In genomic region chr19:4911314-4911713, GRCh38 we compare ENCODE assay signal across 8 cellular contexts. TPM values are rescaled to one million over a fixed set of nuclear protein-coding genes. Genes with fewer than 3 reads are reported as not detected.
A peak's percentile ranks its signal among the peaks of the same experiment; 100 is the strongest.
DNase-seq lines count a peak whose midpoint lies in the region; TF ChIP-seq lines count a peak whose summit lies in the region.

No MANE protein-coding gene starts in this region.

- H3K27me3 Mint-ChIP-seq in Calu3 (ENCODE audit: unreplicated experiment): no peaks in the 10 kb centered on the region

- no peaks in the 10 kb centered on the region for H3K9me3 ChIP-seq in MG63
- no peaks in the 10 kb centered on the region for H3K9me3 ChIP-seq in neutrophil

- H3K4me3 ChIP-seq in MG63 (peak overlapping the region; percentile 62), neutrophil (ENCODE audit: low read depth in 1 of 2, low read length in 1 of 2) (peak overlapping the region; percentile 60 to 85)

- CTCF ChIA-PET in Calu3 (lab: Charles Lee): interaction anchor here (0.6 to 2.4 kb wide), 8 partner anchors 38 to 438 kb away, joined by 5 to 30 read pairs (median 8); partner anchors contain the start of gene FEM1A

- TSS peak; percentile 32 for BruUV-seq in Calu3 (replicated peaks; lab: Mats Ljungman, UMichigan)

- intact Hi-C loops in Calu3 (cut with micrococcal nuclease; ENCODE audit: unreplicated experiment) (loop anchor here (1.0 to 5.0 kb wide), 2 partner anchors 39 to 104 kb away; no protein-coding TSS in a partner anchor), posterior vena cava (cut with DNase I) (loop anchor here (5.0 to 10.0 kb wide), 3 partner anchors 39 to 99 kb away; no protein-coding TSS in a partner anchor)

- peak overlapping the region; percentile 66 for H3K4me3 Mint-ChIP-seq in Calu3 (ENCODE audit: low read depth, unreplicated experiment)

- H3K36me3 ChIP-seq in MG63: peaks cover 34% of the 10 kb centered on the region
- peaks cover 3% of the 10 kb centered on the region for H3K36me3 ChIP-seq in neutrophil

- H3K27ac ChIP-seq in cingulate gyrus (ENCODE audit: low read depth, low read length) (peak overlapping the region; percentile 72), neutrophil (peak overlapping the region; percentile 76)

- DNase-seq in Calu3 (no peak), MG63 (no peak), NCI-H1105 treated with DMSO at 0.1 percent for 48 hours (lab: John Stamatoyannopoulos, UW) (no peak), AML-193 (lab: John Stamatoyannopoulos, UW) (no peak), HPDE6-E6E7 (ENCODE audit: extremely low spot score) (no peak), posterior vena cava (ENCODE audit: low spot score) (no peak)

- H3K9me3 Mint-ChIP-seq in Calu3 (ENCODE audit: low read depth, unreplicated experiment): no peaks in the 10 kb centered on the region

- peaks cover 33% of the 10 kb centered on the region for H3K4me1 Mint-ChIP-seq in Calu3 (ENCODE audit: low read depth, unreplicated experiment)

- peaks cover 71 to 73% of the 10 kb centered on the region in 2 experiments for H3K4me1 ChIP-seq in neutrophil (ENCODE audit: control insufficient read depth in 1 of 2, insufficient read depth in 1 of 2, low read depth in 1 of 2, low read length in 1 of 2)

- H3K27me3 ChIP-seq in MG63 (no peaks in the 10 kb centered on the region), neutrophil (no peaks in the 10 kb centered on the region)

- peak overlapping the region; percentile 86 for H3K27ac Mint-ChIP-seq in Calu3 (ENCODE audit: unreplicated experiment)

- peaks cover 32% of the 10 kb centered on the region for H3K36me3 Mint-ChIP-seq in Calu3 (ENCODE audit: insufficient read depth, unreplicated experiment)

- TF ChIP-seq CTCF in Calu3 (IDR thresholded peaks at IDR 0.05; ENCODE audit: unreplicated experiment) (no peak), neutrophil (IDR thresholded peaks at IDR 0.05) (no peak)

RNA-seq across cellular contexts. Expression of gene UHRF1, which starts 2.0 kb away (rescaled TPM):
- total RNA-seq in Calu3 (2022): 41.0 and 45.2 TPM in 2 replicates
- total RNA-seq in MG63 (2014; rRNA removed; shearing (Covaris generic); ENCODE audit: low replicate concordance): 47.1 and 56.8 TPM in 2 replicates
- total RNA-seq in posterior vena cava: 1 to 10 TPM; 2.2 to 2.9 TPM

RNA-seq across cellular contexts. Expression of gene ARRDC5, which starts 8.6 kb away (rescaled TPM):
- total RNA-seq in Calu3 (2022) (not detected in 2 replicates), posterior vena cava (under 1 TPM; 0.29 to 0.56 TPM)
- not detected in 2 replicates for total RNA-seq in MG63 (2014; rRNA removed; shearing (Covaris generic); ENCODE audit: low replicate concordance)

RNA-seq across cellular contexts. Expression of gene PLIN3, which starts 43.8 kb away (rescaled TPM):
- 38.6 and 43.7 TPM in 2 replicates for total RNA-seq in Calu3 (2022)
- 140 and 291 TPM in 2 replicates for total RNA-seq in MG63 (2014; rRNA removed; shearing (Covaris generic); ENCODE audit: low replicate concordance)
- 10 to 100 TPM; 56.6 to 88.6 TPM for total RNA-seq in posterior vena cava

RNA-seq across cellular contexts. Expression of gene KDM4B, which starts 57.6 kb away (rescaled TPM):
- total RNA-seq in Calu3 (2022): 13.9 and 15.2 TPM in 2 replicates
- 10.3 and 23.5 TPM in 2 replicates for total RNA-seq in MG63 (2014; rRNA removed; shearing (Covaris generic); ENCODE audit: low replicate concordance)
- total RNA-seq in posterior vena cava: 10 to 100 TPM; 31.0 to 31.4 TPM

Comparison
In these comparisons a context has a peak if more than half of its experiments do, and no peak if none do; other contexts are left out.
1. RNA of gene UHRF1, which starts 2.0 kb away (total RNA-seq): 47.1 to 56.8 TPM in MG63 and 41.0 to 45.2 TPM in Calu3; 2.2 to 2.9 TPM in posterior vena cava; every median in the first group is over 10 times any median in the second.